ENCODE assay signal across 1 cellular context in genomic region chr11:114215871-114216803, GRCh38.
TF ChIP-seq lines count a peak whose summit lies in the region.

No MANE protein-coding gene starts in this region.

TF ChIP-seq in K562, 482 proteins besides CTCF, POLR2A, EP300 and RAD21 (continued from another document and continues in another):
- TF ChIP-seq, protein P1, sequence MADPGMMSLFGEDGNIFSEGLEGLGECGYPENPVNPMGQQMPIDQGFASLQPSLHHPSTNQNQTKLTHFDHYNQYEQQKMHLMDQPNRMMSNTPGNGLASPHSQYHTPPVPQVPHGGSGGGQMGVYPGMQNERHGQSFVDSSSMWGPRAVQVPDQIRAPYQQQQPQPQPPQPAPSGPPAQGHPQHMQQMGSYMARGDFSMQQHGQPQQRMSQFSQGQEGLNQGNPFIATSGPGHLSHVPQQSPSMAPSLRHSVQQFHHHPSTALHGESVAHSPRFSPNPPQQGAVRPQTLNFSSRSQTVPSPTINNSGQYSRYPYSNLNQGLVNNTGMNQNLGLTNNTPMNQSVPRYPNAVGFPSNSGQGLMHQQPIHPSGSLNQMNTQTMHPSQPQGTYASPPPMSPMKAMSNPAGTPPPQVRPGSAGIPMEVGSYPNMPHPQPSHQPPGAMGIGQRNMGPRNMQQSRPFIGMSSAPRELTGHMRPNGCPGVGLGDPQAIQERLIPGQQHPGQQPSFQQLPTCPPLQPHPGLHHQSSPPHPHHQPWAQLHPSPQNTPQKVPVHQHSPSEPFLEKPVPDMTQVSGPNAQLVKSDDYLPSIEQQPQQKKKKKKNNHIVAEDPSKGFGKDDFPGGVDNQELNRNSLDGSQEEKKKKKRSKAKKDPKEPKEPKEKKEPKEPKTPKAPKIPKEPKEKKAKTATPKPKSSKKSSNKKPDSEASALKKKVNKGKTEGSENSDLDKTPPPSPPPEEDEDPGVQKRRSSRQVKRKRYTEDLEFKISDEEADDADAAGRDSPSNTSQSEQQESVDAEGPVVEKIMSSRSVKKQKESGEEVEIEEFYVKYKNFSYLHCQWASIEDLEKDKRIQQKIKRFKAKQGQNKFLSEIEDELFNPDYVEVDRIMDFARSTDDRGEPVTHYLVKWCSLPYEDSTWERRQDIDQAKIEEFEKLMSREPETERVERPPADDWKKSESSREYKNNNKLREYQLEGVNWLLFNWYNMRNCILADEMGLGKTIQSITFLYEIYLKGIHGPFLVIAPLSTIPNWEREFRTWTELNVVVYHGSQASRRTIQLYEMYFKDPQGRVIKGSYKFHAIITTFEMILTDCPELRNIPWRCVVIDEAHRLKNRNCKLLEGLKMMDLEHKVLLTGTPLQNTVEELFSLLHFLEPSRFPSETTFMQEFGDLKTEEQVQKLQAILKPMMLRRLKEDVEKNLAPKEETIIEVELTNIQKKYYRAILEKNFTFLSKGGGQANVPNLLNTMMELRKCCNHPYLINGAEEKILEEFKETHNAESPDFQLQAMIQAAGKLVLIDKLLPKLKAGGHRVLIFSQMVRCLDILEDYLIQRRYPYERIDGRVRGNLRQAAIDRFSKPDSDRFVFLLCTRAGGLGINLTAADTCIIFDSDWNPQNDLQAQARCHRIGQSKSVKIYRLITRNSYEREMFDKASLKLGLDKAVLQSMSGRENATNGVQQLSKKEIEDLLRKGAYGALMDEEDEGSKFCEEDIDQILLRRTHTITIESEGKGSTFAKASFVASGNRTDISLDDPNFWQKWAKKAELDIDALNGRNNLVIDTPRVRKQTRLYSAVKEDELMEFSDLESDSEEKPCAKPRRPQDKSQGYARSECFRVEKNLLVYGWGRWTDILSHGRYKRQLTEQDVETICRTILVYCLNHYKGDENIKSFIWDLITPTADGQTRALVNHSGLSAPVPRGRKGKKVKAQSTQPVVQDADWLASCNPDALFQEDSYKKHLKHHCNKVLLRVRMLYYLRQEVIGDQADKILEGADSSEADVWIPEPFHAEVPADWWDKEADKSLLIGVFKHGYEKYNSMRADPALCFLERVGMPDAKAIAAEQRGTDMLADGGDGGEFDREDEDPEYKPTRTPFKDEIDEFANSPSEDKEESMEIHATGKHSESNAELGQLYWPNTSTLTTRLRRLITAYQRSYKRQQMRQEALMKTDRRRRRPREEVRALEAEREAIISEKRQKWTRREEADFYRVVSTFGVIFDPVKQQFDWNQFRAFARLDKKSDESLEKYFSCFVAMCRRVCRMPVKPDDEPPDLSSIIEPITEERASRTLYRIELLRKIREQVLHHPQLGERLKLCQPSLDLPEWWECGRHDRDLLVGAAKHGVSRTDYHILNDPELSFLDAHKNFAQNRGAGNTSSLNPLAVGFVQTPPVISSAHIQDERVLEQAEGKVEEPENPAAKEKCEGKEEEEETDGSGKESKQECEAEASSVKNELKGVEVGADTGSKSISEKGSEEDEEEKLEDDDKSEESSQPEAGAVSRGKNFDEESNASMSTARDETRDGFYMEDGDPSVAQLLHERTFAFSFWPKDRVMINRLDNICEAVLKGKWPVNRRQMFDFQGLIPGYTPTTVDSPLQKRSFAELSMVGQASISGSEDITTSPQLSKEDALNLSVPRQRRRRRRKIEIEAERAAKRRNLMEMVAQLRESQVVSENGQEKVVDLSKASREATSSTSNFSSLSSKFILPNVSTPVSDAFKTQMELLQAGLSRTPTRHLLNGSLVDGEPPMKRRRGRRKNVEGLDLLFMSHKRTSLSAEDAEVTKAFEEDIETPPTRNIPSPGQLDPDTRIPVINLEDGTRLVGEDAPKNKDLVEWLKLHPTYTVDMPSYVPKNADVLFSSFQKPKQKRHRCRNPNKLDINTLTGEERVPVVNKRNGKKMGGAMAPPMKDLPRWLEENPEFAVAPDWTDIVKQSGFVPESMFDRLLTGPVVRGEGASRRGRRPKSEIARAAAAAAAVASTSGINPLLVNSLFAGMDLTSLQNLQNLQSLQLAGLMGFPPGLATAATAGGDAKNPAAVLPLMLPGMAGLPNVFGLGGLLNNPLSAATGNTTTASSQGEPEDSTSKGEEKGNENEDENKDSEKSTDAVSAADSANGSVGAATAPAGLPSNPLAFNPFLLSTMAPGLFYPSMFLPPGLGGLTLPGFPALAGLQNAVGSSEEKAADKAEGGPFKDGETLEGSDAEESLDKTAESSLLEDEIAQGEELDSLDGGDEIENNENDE (IDR thresholded peaks at IDR 0.05; ENCODE audit: low read depth, low read length): no peak
- TF ChIP-seq MTA1 (IDR thresholded peaks at IDR 0.05; ENCODE audit: borderline replicate concordance) (peak; percentile 84; the same call in 1 of the 2 replicates), TGIF2 (CRISPR knock-in tag; IDR thresholded peaks at IDR 0.05) (no peak), ZNF263 (CRISPR knock-in tag; IDR thresholded peaks at IDR 0.05; ENCODE audit: borderline replicate concordance) (peak; percentile 43; the same call in 1 of the 2 replicates), ZNF431 (CRISPR knock-in tag; IDR thresholded peaks at IDR 0.05) (0 out of 2 replicates have a peak, but pooled peaks have one; percentile 13), KDM1A (IDR thresholded peaks at IDR 0.05) (peak; percentile 90 to 96), ZNF766 (CRISPR knock-in tag; conservative IDR thresholded peaks at IDR 0.05) (peak; percentile 93), DNMT1 (IDR thresholded peaks at IDR 0.05) (0 out of 2 replicates have a peak, but pooled peaks have one; percentile 6), SNIP1 (IDR thresholded peaks at IDR 0.05; ENCODE audit: low read depth) (peak; percentile 88), NRF1 (conservative IDR thresholded peaks at IDR 0.05 in 1 of 2, IDR thresholded peaks at IDR 0.05 in 1 of 2) (peak in 1 of 2 experiments; percentile 45; a peak in 1 of 4 replicates), ZBTB7A (IDR thresholded peaks at IDR 0.05; ENCODE audit: borderline replicate concordance, control insufficient read depth, low read depth, low read length) (0 out of 2 replicates have a peak, but pooled peaks have one; percentile 51), LCOR (CRISPR knock-in tag; IDR thresholded peaks at IDR 0.05) (peak; percentile 71), MAFG (tag; conservative IDR thresholded peaks at IDR 0.05) (no peak), SMARCC2 (IDR thresholded peaks at IDR 0.05; ENCODE audit: low read depth) (peak; percentile 95), GATA2 (CRISPR knock-in tag; IDR thresholded peaks at IDR 0.05) (peak; percentile 96), ZNF24 (IDR thresholded peaks at IDR 0.05) (0 out of 2 replicates have a peak, but pooled peaks have one; percentile 33), HMGN3 (IDR thresholded peaks at IDR 0.05; ENCODE audit: borderline replicate concordance, extremely low read depth, insufficient read length, low read depth, low read length) (peak; percentile 59), SIRT6 (IDR thresholded peaks at IDR 0.05; ENCODE audit: low read depth, low read length) (no peak), LEF1 (IDR thresholded peaks at IDR 0.05) (peak; percentile 90), TAF9B (IDR thresholded peaks at IDR 0.05; ENCODE audit: partially characterized antibody) (peak; percentile 41), BCLAF1 (IDR thresholded peaks at IDR 0.05; ENCODE audit: borderline replicate concordance in 1 of 2, control insufficient read depth in 1 of 2, low read depth in 2 of 2, low read length in 1 of 2) (0 out of 4 replicates have a peak, but pooled peaks of 1 of the 2 experiments have one; percentile 27), NFIX (CRISPR knock-in tag; IDR thresholded peaks at IDR 0.05; ENCODE audit: low read depth) (no peak), HLTF (IDR thresholded peaks at IDR 0.05) (no peak), MAZ (CRISPR knock-in tag; conservative IDR thresholded peaks at IDR 0.05 in 1 of 2, IDR thresholded peaks at IDR 0.05 in 1 of 2) (peak; percentile 20 to 58; a peak in 1 of 4 replicates), SAFB2 (IDR thresholded peaks at IDR 0.05; ENCODE audit: borderline replicate concordance, low read depth, low read length, severe bottlenecking) (no peak), ZKSCAN8 (CRISPR knock-in tag; IDR thresholded peaks at IDR 0.05) (peak; percentile 58; the same call in 1 of the 2 replicates), MECOM (CRISPR knock-in tag; IDR thresholded peaks at IDR 0.05) (0 out of 2 replicates have a peak, but pooled peaks have one; percentile 7), E2F6 (IDR thresholded peaks at IDR 0.05; ENCODE audit: borderline replicate concordance in 1 of 2, extremely low read depth in 1 of 2, insufficient read depth in 1 of 2, insufficient read length in 1 of 2, low read depth in 1 of 2, low read length in 1 of 2, poor library complexity in 1 of 2, severe bottlenecking in 1 of 2) (peak; percentile 44 to 66), SMARCE1 (IDR thresholded peaks at IDR 0.05) (peak; percentile 98), ARNT (IDR thresholded peaks at IDR 0.05) (peak; percentile 90 to 94), TAF1 (IDR thresholded peaks at IDR 0.05; ENCODE audit: control insufficient read depth, extremely low read depth, insufficient read depth, low read length, severe bottlenecking) (peak; percentile 21), CREBBP (IDR thresholded peaks at IDR 0.05; ENCODE audit: low read depth, low read length) (no peak), ETV6 (IDR thresholded peaks at IDR 0.05; ENCODE audit: borderline replicate concordance in 1 of 2, low read depth in 2 of 2, low read length in 1 of 2) (peak; percentile 24 to 61; a peak in 2 of 4 replicates), ETV6 (CRISPR knock-in tag; IDR thresholded peaks at IDR 0.05; ENCODE audit: borderline replicate concordance) (no peak), SMAD1 (IDR thresholded peaks at IDR 0.05; ENCODE audit: low read depth, low read length, partially characterized antibody) (peak; percentile 80), ZBTB12 (CRISPR knock-in tag; IDR thresholded peaks at IDR 0.05) (no peak), NCOR1 (IDR thresholded peaks at IDR 0.05) (peak; percentile 96), BCOR (IDR thresholded peaks at IDR 0.05) (peak; percentile 88), PML (IDR thresholded peaks at IDR 0.05; ENCODE audit: low read length) (peak; percentile 94), RBFOX2 (IDR thresholded peaks at IDR 0.05; ENCODE audit: low read depth, low read length) (peak; percentile 46; the same call in 1 of the 2 replicates), POLR2AphosphoS5 (IDR thresholded peaks at IDR 0.05; ENCODE audit: control insufficient read depth, insufficient read depth, low read depth, low read length) (peak; percentile 95), SMAD4 (CRISPR knock-in tag; conservative IDR thresholded peaks at IDR 0.05) (peak; percentile 97), BHLHE40 (IDR thresholded peaks at IDR 0.05; ENCODE audit: low read length) (no peak; the same call in none of the 2 replicates), EGR1 (conservative IDR thresholded peaks at IDR 0.05) (peak; percentile 69)
- TF ChIP-seq, protein P2, sequence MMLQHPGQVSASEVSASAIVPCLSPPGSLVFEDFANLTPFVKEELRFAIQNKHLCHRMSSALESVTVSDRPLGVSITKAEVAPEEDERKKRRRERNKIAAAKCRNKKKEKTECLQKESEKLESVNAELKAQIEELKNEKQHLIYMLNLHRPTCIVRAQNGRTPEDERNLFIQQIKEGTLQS (IDR thresholded peaks at IDR 0.05): peak; percentile 26; the same call in 1 of the 2 replicates
- TF ChIP-seq, protein P2 (CRISPR knock-in tag; conservative IDR thresholded peaks at IDR 0.05): 0 out of 2 replicates have a peak, but pooled peaks have one; percentile 9
- TF ChIP-seq, protein P3, sequence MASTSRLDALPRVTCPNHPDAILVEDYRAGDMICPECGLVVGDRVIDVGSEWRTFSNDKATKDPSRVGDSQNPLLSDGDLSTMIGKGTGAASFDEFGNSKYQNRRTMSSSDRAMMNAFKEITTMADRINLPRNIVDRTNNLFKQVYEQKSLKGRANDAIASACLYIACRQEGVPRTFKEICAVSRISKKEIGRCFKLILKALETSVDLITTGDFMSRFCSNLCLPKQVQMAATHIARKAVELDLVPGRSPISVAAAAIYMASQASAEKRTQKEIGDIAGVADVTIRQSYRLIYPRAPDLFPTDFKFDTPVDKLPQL (IDR thresholded peaks at IDR 0.05; ENCODE audit: extremely low read depth, insufficient read length): peak; percentile 40
- TF ChIP-seq, protein P4, sequence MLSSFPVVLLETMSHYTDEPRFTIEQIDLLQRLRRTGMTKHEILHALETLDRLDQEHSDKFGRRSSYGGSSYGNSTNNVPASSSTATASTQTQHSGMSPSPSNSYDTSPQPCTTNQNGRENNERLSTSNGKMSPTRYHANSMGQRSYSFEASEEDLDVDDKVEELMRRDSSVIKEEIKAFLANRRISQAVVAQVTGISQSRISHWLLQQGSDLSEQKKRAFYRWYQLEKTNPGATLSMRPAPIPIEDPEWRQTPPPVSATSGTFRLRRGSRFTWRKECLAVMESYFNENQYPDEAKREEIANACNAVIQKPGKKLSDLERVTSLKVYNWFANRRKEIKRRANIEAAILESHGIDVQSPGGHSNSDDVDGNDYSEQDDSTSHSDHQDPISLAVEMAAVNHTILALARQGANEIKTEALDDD (IDR thresholded peaks at IDR 0.05): peak; percentile 90
